In genomic region chr13:93953856-93954255, GRCh38 we compare ENCODE assay signal across 20 cellular contexts.
"Had no signal": no experiment of that assay in that cellular context is flagged by ENCODE, and none has a peak within 500 bp of the region (broad histone marks: within the 10 kb centered on the region; RNA-seq: fewer than 3 reads in every experiment).

No MANE protein-coding gene starts in this region.

- ATAC-seq: HepG2 had no signal

- H3K4me3 ChIP-seq: MG63, SJSA1, SK-N-MC had no signal

- H3K9me3 ChIP-seq: MG63, SJSA1 had no signal

- H3K27ac ChIP-seq: SJSA1, SK-N-MC had no signal

- DNase-seq: IMR-90, Karpas-422, KG1, MG63, NCI-H1092 treated with DMSO at 0.1 percent for 48 hours, NCI-H1436, NCI-H1694 treated with DMSO at 0.1 percent for 48 hours, NCI-H1930, NCI-H2081, NCI-H2107, NCI-H2227 treated with DMSO at 0.1 percent for 48 hours, NCI-H524, NCI-H526 treated with DMSO at 0.1 percent for 48 hours, NCI-H774, Right ventricle myocardium superior, RPMI8226, SIG-M5 had no signal

- H3K4me1 ChIP-seq: SJSA1 had no signal

- H3K27me3 ChIP-seq: MG63, SJSA1 had no signal

- H3K36me3 ChIP-seq: MG63, SJSA1 had no signal
